18 cellular contexts compared by ENCODE assay signal in genomic region chr10:8453587-8453986, GRCh38.
A peak's percentile ranks its signal among the peaks of the same experiment; 100 is the strongest.
DNase-seq lines count a peak whose midpoint lies in the region; ATAC-seq, FAIRE-seq and TF ChIP-seq lines count a peak whose summit lies in the region.
"Had no signal": no experiment of that assay in that cellular context is flagged by ENCODE, and none has a peak within 500 bp of the region (broad histone marks: within the 10 kb centered on the region; RNA-seq: fewer than 3 reads in every experiment).

No MANE protein-coding gene starts in this region.

- peak; percentile 55 to 99 for ATAC-seq in left cardiac atrium
- ATAC-seq in stimulated activated effector memory CD8-positive, alpha-beta T cell treated with anti-CD3 and anti-CD28 coated beads, Interleukin-12 subunit alpha, Interleukin-12 subunit beta, amount 100 ng/mL, for 72 hours, result peak; percentile 58
- ATAC-seq in HG03135 (IDR thresholded peaks at IDR 0.05; ENCODE audit: unreplicated experiment), result no peak
- ATAC-seq: gastrocnemius medialis, K562 had no signal

- H3K4me2 ChIP-seq in astrocyte (ENCODE audit: low read length), result no peak overlapping the region

- H2AFZ ChIP-seq in astrocyte (ENCODE audit: low read depth, low read length), result no peak overlapping the region
- H2AFZ ChIP-seq: parathyroid adenoma had no signal

- H3K27me3 ChIP-seq in astrocyte (ENCODE audit: insufficient read depth, low read length), result no peaks in the 10 kb centered on the region
- H3K27me3 ChIP-seq: gastrocnemius medialis had no signal

- peaks cover 2% of the 10 kb centered on the region for H3K9me3 ChIP-seq in astrocyte (ENCODE audit: insufficient read depth, low read depth, low read length)
- H3K9me3 ChIP-seq: gastrocnemius medialis had no signal

- DNase-seq in LoVo (ENCODE audit: low spot score) (peak; percentile 48), astrocyte (ENCODE audit: low read depth) (peak; percentile 34), left cardiac atrium (peak; percentile 69), SHP77 (lab: John Stamatoyannopoulos, UW) (no peak), occipital lobe (lab: John Stamatoyannopoulos, UW) (no peak)
- DNase-seq in stimulated activated effector memory CD8-positive, alpha-beta T cell treated with anti-CD3 and anti-CD28 coated beads, Interleukin-12 subunit alpha, Interleukin-12 subunit beta, amount 100 ng/mL, for 72 hours (ENCODE audit: low spot score in 2 of 2), result no peak
- DNase-seq: activated CD4-positive, alpha-beta memory T cell treated with anti-CD3 and anti-CD28 coated beads, Interleukin-2, amount 10 ng/mL, durations not matched to agents 7 days and 5 days; activated effector memory CD4-positive, alpha-beta T cell treated with Interleukin-2 at 50 U/mL for 16 hours; DMS79 treated with DMSO at 0.1 percent for 48 hours; effector CD8-positive, alpha-beta T cell; gastrocnemius medialis; NCI-H1930 had no signal

- no peak for FAIRE-seq in astrocyte (lab: Jason Lieb, UNC)
- FAIRE-seq: K562 had no signal

- H3K27ac Mint-ChIP-seq in astrocyte (ENCODE audit: unreplicated experiment), result no peak overlapping the region
- no peak overlapping the region for H3K27ac Mint-ChIP-seq in stimulated activated effector memory CD8-positive, alpha-beta T cell treated with anti-CD3 and anti-CD28 coated beads, Interleukin-12 subunit alpha, Interleukin-12 subunit beta, amount 100 ng/mL, for 72 hours
- H3K27ac Mint-ChIP-seq: activated CD4-positive, alpha-beta memory T cell treated with anti-CD3 and anti-CD28 coated beads, Interleukin-2, amount 10 ng/mL, durations not matched to agents 7 days and 5 days; brain had no signal

- intact Hi-C loops in left cardiac atrium (cut with DNase I), result no loop called here

- no peak overlapping the region for H3K9ac ChIP-seq in astrocyte (ENCODE audit: low read length)
- H3K9ac ChIP-seq: parathyroid adenoma had no signal

- H3K36me3 Mint-ChIP-seq in astrocyte (ENCODE audit: low read depth, unreplicated experiment), result no peaks in the 10 kb centered on the region
- H3K36me3 Mint-ChIP-seq in stimulated activated effector memory CD8-positive, alpha-beta T cell treated with anti-CD3 and anti-CD28 coated beads, Interleukin-12 subunit alpha, Interleukin-12 subunit beta, amount 100 ng/mL, for 72 hours, result no peaks in the 10 kb centered on the region
- H3K36me3 Mint-ChIP-seq: brain had no signal

- peaks cover 2% of the 10 kb centered on the region for H3K27me3 Mint-ChIP-seq in astrocyte (ENCODE audit: low read depth, unreplicated experiment)

- no peaks in the 10 kb centered on the region for H3K36me3 ChIP-seq in astrocyte (ENCODE audit: insufficient read depth, low read length)
- H3K36me3 ChIP-seq: gastrocnemius medialis had no signal

- no peaks in the 10 kb centered on the region for H3K79me2 ChIP-seq in astrocyte (ENCODE audit: insufficient read depth, low read length)
- H3K79me2 ChIP-seq: parathyroid adenoma had no signal

- no peak overlapping the region for H3K4me3 Mint-ChIP-seq in astrocyte (ENCODE audit: unreplicated experiment)
- no peak overlapping the region for H3K4me3 Mint-ChIP-seq in stimulated activated effector memory CD8-positive, alpha-beta T cell treated with anti-CD3 and anti-CD28 coated beads, Interleukin-12 subunit alpha, Interleukin-12 subunit beta, amount 100 ng/mL, for 72 hours
- H3K4me3 Mint-ChIP-seq: activated CD4-positive, alpha-beta memory T cell treated with anti-CD3 and anti-CD28 coated beads, Interleukin-2, amount 10 ng/mL, durations not matched to agents 7 days and 5 days; brain had no signal

- H3K4me1 Mint-ChIP-seq in astrocyte (ENCODE audit: low read depth, unreplicated experiment), result peaks cover 2% of the 10 kb centered on the region
- no peaks in the 10 kb centered on the region for H3K4me1 Mint-ChIP-seq in stimulated activated effector memory CD8-positive, alpha-beta T cell treated with anti-CD3 and anti-CD28 coated beads, Interleukin-12 subunit alpha, Interleukin-12 subunit beta, amount 100 ng/mL, for 72 hours
- H3K4me1 Mint-ChIP-seq: brain had no signal

- H3K4me1 ChIP-seq in astrocyte (ENCODE audit: insufficient read depth, low read length), result no peaks in the 10 kb centered on the region
- H3K4me1 ChIP-seq: gastrocnemius medialis, parathyroid adenoma had no signal

- H3K9me3 Mint-ChIP-seq in astrocyte (ENCODE audit: unreplicated experiment), result no peaks in the 10 kb centered on the region
- H3K9me3 Mint-ChIP-seq in stimulated activated effector memory CD8-positive, alpha-beta T cell treated with anti-CD3 and anti-CD28 coated beads, Interleukin-12 subunit alpha, Interleukin-12 subunit beta, amount 100 ng/mL, for 72 hours, result no peaks in the 10 kb centered on the region
- H3K9me3 Mint-ChIP-seq: activated CD4-positive, alpha-beta memory T cell treated with anti-CD3 and anti-CD28 coated beads, Interleukin-2, amount 10 ng/mL, durations not matched to agents 7 days and 5 days had no signal

- H3K27ac ChIP-seq in astrocyte (ENCODE audit: low read depth, low read length), result no peak overlapping the region
- H3K27ac ChIP-seq: C4-2B, gastrocnemius medialis, parathyroid adenoma, RWPE1 had no signal

- no peak for TF ChIP-seq CTCF in astrocyte (IDR thresholded peaks at IDR 0.05; ENCODE audit: insufficient read depth, low read depth, low read length)

- no peaks in the 10 kb centered on the region for H4K20me1 ChIP-seq in astrocyte (ENCODE audit: insufficient read depth, low read length)

- no peak overlapping the region for H3K4me3 ChIP-seq in astrocyte (ENCODE audit: insufficient read depth, low read depth, low read length)
- H3K4me3 ChIP-seq: gastrocnemius medialis, K562 had no signal

Comparison
In these comparisons a context has a peak if more than half of its experiments do, and no peak if none do; other contexts are left out.
1. DNase-seq: peak in LoVo (single experiment), astrocyte (single experiment) and left cardiac atrium (single experiment); none in stimulated activated effector memory CD8-positive, alpha-beta T cell treated with anti-CD3 and anti-CD28 coated beads, Interleukin-12 subunit alpha, Interleukin-12 subunit beta, amount 100 ng/mL, for 72 hours (0 of 2), SHP77 (0 of 2) and occipital lobe (single experiment).